In the genomic region with DNA sequence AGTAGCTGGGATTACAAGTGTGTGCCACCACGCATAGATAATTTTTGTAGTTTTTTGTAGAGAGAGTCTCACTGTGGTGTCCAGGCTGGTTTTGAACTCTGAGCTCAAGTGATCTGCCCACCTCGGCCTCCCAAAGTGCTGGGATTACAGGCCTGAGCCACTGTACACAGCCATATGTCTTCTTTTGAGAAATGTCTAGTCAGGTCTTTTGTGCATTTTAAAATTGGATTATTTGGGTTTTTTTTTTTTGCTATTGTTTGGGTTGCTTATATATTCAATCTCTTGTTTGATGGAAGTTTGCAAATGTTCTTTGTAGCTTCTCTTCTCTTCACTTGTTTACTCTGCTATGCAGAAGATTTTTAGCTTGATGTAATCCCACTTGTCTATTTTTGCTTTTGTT, we compare ENCODE assay signal across 3 cellular contexts.
TF ChIP-seq lines count a peak whose summit lies in the region.

No MANE protein-coding gene starts in this region.

TF ChIP-seq in A549, 52 proteins besides CTCF, POLR2A, EP300 and RAD21:
- no peak for TF ChIP-seq ZSCAN20 (CRISPR knock-in tag; IDR thresholded peaks at IDR 0.05)
- TF ChIP-seq CBX2 (IDR thresholded peaks at IDR 0.05; ENCODE audit: borderline replicate concordance, low read depth), result no peak
- no peak for TF ChIP-seq KDM1A (IDR thresholded peaks at IDR 0.05; ENCODE audit: low read depth)
- no peak for TF ChIP-seq MAZ (IDR thresholded peaks at IDR 0.05; ENCODE audit: borderline replicate concordance, low read depth, low read length)
- TF ChIP-seq FOSB (CRISPR knock-in tag; IDR thresholded peaks at IDR 0.05), result no peak
- TF ChIP-seq MAFK (IDR thresholded peaks at IDR 0.05; ENCODE audit: partially characterized antibody), result peak; percentile 62

TF ChIP-seq in IMR-90, 13 proteins besides CTCF, POLR2A, EP300 and RAD21:
- no peak for TF ChIP-seq USF2 (IDR thresholded peaks at IDR 0.05; ENCODE audit: low read depth, low read length)
- peak; percentile 46 for TF ChIP-seq MAFK (IDR thresholded peaks at IDR 0.05; ENCODE audit: low read depth, low read length)
- TF ChIP-seq MAZ (IDR thresholded peaks at IDR 0.05; ENCODE audit: borderline replicate concordance, low read depth, low read length), result no peak

TF ChIP-seq in K562, 482 proteins besides CTCF, POLR2A, EP300 and RAD21:
- TF ChIP-seq GABPA (tag; conservative IDR thresholded peaks at IDR 0.05; ENCODE audit: low read depth) (no peak), ZNF316 (IDR thresholded peaks at IDR 0.05) (peak; percentile 76), MAFK (IDR thresholded peaks at IDR 0.05; ENCODE audit: low read length) (peak; percentile 15; the same call in 1 of the 2 replicates), PHF20 (IDR thresholded peaks at IDR 0.05; ENCODE audit: partially characterized antibody) (no peak), ZNF23 (CRISPR knock-in tag; IDR thresholded peaks at IDR 0.05) (no peak), MAFG (tag; conservative IDR thresholded peaks at IDR 0.05) (peak; percentile 34; the same call in 1 of the 2 replicates)
TF ChIP-seq in K562: peak in this region for 3.
